8 cellular contexts compared by ENCODE assay signal in genomic region chr5:176360894-176361436, GRCh38. TPM values are rescaled to one million over a fixed set of nuclear protein-coding genes. Genes with fewer than 3 reads are reported as not detected.
DNase-seq lines count a peak whose midpoint lies in the region; ATAC-seq and TF ChIP-seq lines count a peak whose summit lies in the region.

No MANE protein-coding gene starts in this region.

- peak overlapping the region; percentile 99 for H3K27ac Mint-ChIP-seq in progenitor cell of endocrine pancreas

- H3K36me3 ChIP-seq in BJ (ENCODE audit: control insufficient read depth, insufficient read depth, low read length): peaks cover 2% of the 10 kb centered on the region

- no peak for DNase-seq in BJ (ENCODE audit: low read depth)
- DNase-seq in HEK293T (ENCODE audit: extremely low spot score): peak; percentile 44
- DNase-seq in globus pallidus (ENCODE audit: low spot score): peak; percentile 20
- peak; percentile 24 for DNase-seq in progenitor cell of endocrine pancreas (ENCODE audit: low spot score, unreplicated experiment)
- DNase-seq in SHP77 (lab: John Stamatoyannopoulos, UW): no peak

- H3K9me3 Mint-ChIP-seq in progenitor cell of endocrine pancreas (ENCODE audit: low read depth): no peaks in the 10 kb centered on the region

- H3K27me3 ChIP-seq in BJ (ENCODE audit: control insufficient read depth, insufficient read depth, low read length): no peaks in the 10 kb centered on the region

- H3K4me1 Mint-ChIP-seq in progenitor cell of endocrine pancreas (ENCODE audit: low read depth): peaks cover 5% of the 10 kb centered on the region

- peaks cover 27% of the 10 kb centered on the region for H3K27me3 Mint-ChIP-seq in progenitor cell of endocrine pancreas

- CTCF ChIA-PET in BJ (lab: Yijun Ruan, JAX) (interaction anchor here (0.6 to 1.1 kb wide), 3 partner anchors 17 to 209 kb away, joined by 3 to 6 read pairs (median 3); no protein-coding TSS in a partner anchor), HEK293T (lab: Yijun Ruan, JAX) (interaction anchor here (1.7 kb wide), 1 partner anchor 177 kb away, joined by 4 read pairs; no protein-coding TSS in a partner anchor)

- no peak for ATAC-seq in HG03097 (IDR thresholded peaks at IDR 0.05; ENCODE audit: low FRiP score, unreplicated experiment)
- ATAC-seq in GM18519 (IDR thresholded peaks at IDR 0.05; ENCODE audit: low FRiP score, unreplicated experiment): no peak

- TF ChIP-seq CTCF in BJ (IDR thresholded peaks at IDR 0.05; ENCODE audit: insufficient read depth, low read depth, low read length): no peak
- no peak for TF ChIP-seq CTCF in WI38 (IDR thresholded peaks at IDR 0.05; ENCODE audit: low read depth, low read length)
- TF ChIP-seq CTCF in progenitor cell of endocrine pancreas (IDR thresholded peaks at IDR 0.05; ENCODE audit: unreplicated experiment): no peak

- H3K4me3 Mint-ChIP-seq in progenitor cell of endocrine pancreas (ENCODE audit: low read depth): peak overlapping the region; percentile 99

- POLR2A ChIA-PET in BJ (lab: Charles Lee) (no interaction called here), HEK293T (lab: Yijun Ruan, JAX) (interaction anchor here (0.7 to 3.7 kb wide), 8 partner anchors 8 to 183 kb away, joined by 3 to 22 read pairs (median 6); partner anchors contain the start of genes CLTB, HIGD2A and NOP16)

- peaks cover 12% of the 10 kb centered on the region for H3K36me3 Mint-ChIP-seq in progenitor cell of endocrine pancreas (ENCODE audit: insufficient read depth)

- peak overlapping the region; percentile 91 for H3K4me3 ChIP-seq in BJ (ENCODE audit: low read depth, low read length)
- H3K4me3 ChIP-seq in WI38 (ENCODE audit: low read depth, low read length): peak overlapping the region; percentile 96

TF ChIP-seq in HEK293T, 16 proteins besides CTCF, POLR2A, EP300 and RAD21:
- TF ChIP-seq ELF4 (IDR thresholded peaks at IDR 0.05): no peak
- no peak for TF ChIP-seq FOXM1 (IDR thresholded peaks at IDR 0.05; ENCODE audit: borderline replicate concordance)
- no peak for TF ChIP-seq FOXA1 (IDR thresholded peaks at IDR 0.05)
- TF ChIP-seq SP1 (IDR thresholded peaks at IDR 0.05): no peak
- no peak for TF ChIP-seq ZNF384 (IDR thresholded peaks at IDR 0.05)
- TF ChIP-seq SUZ12 (IDR thresholded peaks at IDR 0.05): no peak
- TF ChIP-seq PKNOX1 (IDR thresholded peaks at IDR 0.05): no peak
- TF ChIP-seq L3MBTL2 (conservative IDR thresholded peaks at IDR 0.05): no peak
- TF ChIP-seq BHLHE40 (IDR thresholded peaks at IDR 0.05; ENCODE audit: borderline replicate concordance): no peak
- no peak for TF ChIP-seq CTBP1 (IDR thresholded peaks at IDR 0.05; ENCODE audit: borderline replicate concordance)
- TF ChIP-seq TARDBP (IDR thresholded peaks at IDR 0.05): no peak
- TF ChIP-seq HDGF (IDR thresholded peaks at IDR 0.05; ENCODE audit: borderline replicate concordance): no peak
- TF ChIP-seq FOXK2 (IDR thresholded peaks at IDR 0.05): no peak
- no peak for TF ChIP-seq NFRKB (IDR thresholded peaks at IDR 0.05)
- TF ChIP-seq LEF1 (IDR thresholded peaks at IDR 0.05; ENCODE audit: borderline replicate concordance): no peak
- no peak for TF ChIP-seq ARNT (IDR thresholded peaks at IDR 0.05)
TF ChIP-seq in HEK293T: peak in this region for 0.

RNA-seq across cellular contexts. Expression of gene KIAA1191, which starts 0.6 kb away (rescaled TPM):
- polyA plus RNA-seq in BJ (2011; rRNA removed): 119 and 171 TPM in 2 replicates
- polyA minus RNA-seq in BJ (2011; rRNA and poly(A)+ RNA removed): 68.4 and 104 TPM in 2 replicates
- total RNA-seq in progenitor cell of endocrine pancreas: 109 and 111 TPM in 2 replicates

RNA-seq across cellular contexts. Expression of gene ARL10, which starts 4.3 kb away (rescaled TPM):
- 3.2 and 4.8 TPM in 2 replicates for polyA plus RNA-seq in BJ (2011; rRNA removed)
- 6.9 TPM in 2 replicates for polyA minus RNA-seq in BJ (2011; rRNA and poly(A)+ RNA removed)
- 24.5 and 29.5 TPM in 2 replicates for total RNA-seq in progenitor cell of endocrine pancreas

RNA-seq across cellular contexts. Expression of gene NOP16, which starts 27.4 kb away (rescaled TPM):
- polyA plus RNA-seq in BJ (2011; rRNA removed): 35.9 and 36.8 TPM in 2 replicates
- polyA minus RNA-seq in BJ (2011; rRNA and poly(A)+ RNA removed): 11.5 and 24.1 TPM in 2 replicates
- 21.9 and 26.4 TPM in 2 replicates for total RNA-seq in progenitor cell of endocrine pancreas

RNA-seq across cellular contexts. Expression of gene HIGD2A, which starts 27.6 kb away (rescaled TPM):
- 104 and 118 TPM in 2 replicates for polyA plus RNA-seq in BJ (2011; rRNA removed)
- polyA minus RNA-seq in BJ (2011; rRNA and poly(A)+ RNA removed): 39.4 and 82.3 TPM in 2 replicates
- total RNA-seq in progenitor cell of endocrine pancreas: 88.0 and 96.8 TPM in 2 replicates

RNA-seq across cellular contexts. Expression of gene CLTB, which starts 55.4 kb away (rescaled TPM):
- polyA plus RNA-seq in BJ (2011; rRNA removed): 122 and 141 TPM in 2 replicates
- polyA minus RNA-seq in BJ (2011; rRNA and poly(A)+ RNA removed): 27.5 and 39.1 TPM in 2 replicates
- total RNA-seq in progenitor cell of endocrine pancreas: 27.9 and 29.1 TPM in 2 replicates

Comparison
In these comparisons a context has a peak if more than half of its experiments do, and no peak if none do; other contexts are left out.
1. DNase-seq: peak in HEK293T (single experiment), globus pallidus (single experiment) and progenitor cell of endocrine pancreas (single experiment); none in BJ (single experiment) and SHP77 (0 of 2).